ENCODE assay signal across 10 cellular contexts in genomic region chr2:24045511-24046508, GRCh38. TPM values are rescaled to one million over a fixed set of nuclear protein-coding genes. Genes with fewer than 3 reads are reported as not detected.
DNase-seq lines count a peak whose midpoint lies in the region; ATAC-seq, FAIRE-seq and TF ChIP-seq lines count a peak whose summit lies in the region.
"Had no signal": no experiment of that assay in that cellular context is flagged by ENCODE, and none has a peak within 500 bp of the region (broad histone marks: within the 10 kb centered on the region; RNA-seq: fewer than 3 reads in every experiment).

No MANE protein-coding gene starts in this region.

- no peak overlapping the region for H3K27ac Mint-ChIP-seq in GM23338
- H3K27ac Mint-ChIP-seq in activated T-helper 2 cell treated with anti-CD3 and anti-CD28 coated beads, Interferon-gamma antibody, Interleukin-2, Interleukin-4, amounts not matched to agents 10 μg/mL and 5 μg/mL and 100 μg/mL, durations not matched to agents 14 hours and 24 hours and 36 hours: no peak overlapping the region

- H3K27me3 ChIP-seq in ACC112 (ENCODE audit: insufficient read depth, low read length) (no peaks in the 10 kb centered on the region), GM23338 (ENCODE audit: insufficient read depth) (no peaks in the 10 kb centered on the region), liver (ENCODE audit: control insufficient read depth in 4 of 4, insufficient read depth in 4 of 4, low read length in 3 of 4) (no peaks in the 10 kb centered on the region), tibial nerve (no peaks in the 10 kb centered on the region)

- H3K36me3 ChIP-seq in ACC112 (ENCODE audit: insufficient read depth, low read length): no peaks in the 10 kb centered on the region
- H3K36me3 ChIP-seq in GM23338 (ENCODE audit: insufficient read depth): no peaks in the 10 kb centered on the region
- no peaks in the 10 kb centered on the region for H3K36me3 ChIP-seq in liver (ENCODE audit: control insufficient read depth in 4 of 4, insufficient read depth in 3 of 4, low read depth in 1 of 4, low read length in 3 of 4)
- H3K36me3 ChIP-seq in tibial nerve: no peaks in the 10 kb centered on the region

- peaks cover 7% of the 10 kb centered on the region for H3K36me3 Mint-ChIP-seq in GM23338 (ENCODE audit: low read depth)
- H3K36me3 Mint-ChIP-seq in activated T-helper 2 cell treated with anti-CD3 and anti-CD28 coated beads, Interferon-gamma antibody, Interleukin-2, Interleukin-4, amounts not matched to agents 10 μg/mL and 5 μg/mL and 100 μg/mL, durations not matched to agents 14 hours and 24 hours and 36 hours (ENCODE audit: low read depth): no peaks in the 10 kb centered on the region

- peak overlapping the region in 1 of 2 donors; percentile 30 for H3K9ac ChIP-seq in liver (ENCODE audit: low read depth in 1 of 2, low read length in 2 of 2)

- no peaks in the 10 kb centered on the region; the same call in none of the 2 replicates for H4K20me1 ChIP-seq in GM23338 (replicated peaks; ENCODE audit: insufficient read depth)

- H3K4me2 ChIP-seq in GM23338: peak overlapping the region; percentile 88

- 73% methylated on average over 11 of the region's 11 CpGs for WGBS in liver
- 83 to 84% methylated on average over 11 of the region's 11 CpGs for WGBS in tibial nerve, 2 donors

- H3K79me2 ChIP-seq in ACC112 (ENCODE audit: control insufficient read depth, insufficient read depth, low read length, unreplicated experiment) (peaks cover 18% of the 10 kb centered on the region), GM23338 (replicated peaks; ENCODE audit: insufficient read depth) (peaks cover 66% of the 10 kb centered on the region)

- no peak for ATAC-seq in GM23338

- H3K27ac ChIP-seq in ACC112 (ENCODE audit: low read depth, low read length) (no peak overlapping the region), GM23338 (ENCODE audit: low read depth) (no peak overlapping the region), liver (ENCODE audit: low read depth in 1 of 2, low read length in 2 of 2) (no peak overlapping the region), tibial nerve (no peak overlapping the region)

- DNase-seq in GM23338 (ENCODE audit: low spot score): no peak
- no peak for DNase-seq in activated T-helper 2 cell treated with anti-CD3 and anti-CD28 coated beads, Interferon-gamma antibody, Interleukin-2, Interleukin-4, amounts not matched to agents 10 μg/mL and 5 μg/mL and 100 μg/mL, durations not matched to agents 14 hours and 24 hours and 36 hours (ENCODE audit: low spot score)
- DNase-seq in frontal cortex (ENCODE audit: low spot score in 2 of 2): no peak
- DNase-seq in DMS153 (lab: John Stamatoyannopoulos, UW): no peak
- DNase-seq in tibial nerve (ENCODE audit: low spot score in 2 of 2): no peak
- no peak for DNase-seq in NCI-H2107 treated with DMSO at 0.1 percent for 48 hours (lab: John Stamatoyannopoulos, UW; ENCODE audit: unreplicated experiment)

- H3K9me3 Mint-ChIP-seq in GM23338: no peaks in the 10 kb centered on the region
- no peaks in the 10 kb centered on the region for H3K9me3 Mint-ChIP-seq in activated T-helper 2 cell treated with anti-CD3 and anti-CD28 coated beads, Interferon-gamma antibody, Interleukin-2, Interleukin-4, amounts not matched to agents 10 μg/mL and 5 μg/mL and 100 μg/mL, durations not matched to agents 14 hours and 24 hours and 36 hours

- no peak overlapping the region for H2AFZ ChIP-seq in ACC112 (ENCODE audit: low read length, unreplicated experiment)
- no peak overlapping the region for H2AFZ ChIP-seq in GM23338

- TF ChIP-seq EP300 in tibial nerve (IDR thresholded peaks at IDR 0.05): no peak

- peaks cover 20% of the 10 kb centered on the region; the same call in 1 of the 2 replicates for H3F3A ChIP-seq in GM23338 (replicated peaks; ENCODE audit: low read depth)

- TF ChIP-seq CTCF in GM23338 (conservative IDR thresholded peaks at IDR 0.05; ENCODE audit: low read depth in 2 of 2) (no peak), liver (IDR thresholded peaks at IDR 0.05; ENCODE audit: low read depth, low read length, missing input control) (no peak), tibial nerve (IDR thresholded peaks at IDR 0.05) (no peak)

- FAIRE-seq in frontal cortex (lab: Jason Lieb, UNC): no peak

- peaks cover 22% of the 10 kb centered on the region for H3K4me1 Mint-ChIP-seq in GM23338
- peaks cover 20% of the 10 kb centered on the region for H3K4me1 Mint-ChIP-seq in activated T-helper 2 cell treated with anti-CD3 and anti-CD28 coated beads, Interferon-gamma antibody, Interleukin-2, Interleukin-4, amounts not matched to agents 10 μg/mL and 5 μg/mL and 100 μg/mL, durations not matched to agents 14 hours and 24 hours and 36 hours (ENCODE audit: low read depth)

- no peak for TF ChIP-seq POLR2A in tibial nerve (IDR thresholded peaks at IDR 0.05)

- H3K4me3 Mint-ChIP-seq in GM23338: peak overlapping the region; percentile 96
- peak overlapping the region; percentile 93 for H3K4me3 Mint-ChIP-seq in activated T-helper 2 cell treated with anti-CD3 and anti-CD28 coated beads, Interferon-gamma antibody, Interleukin-2, Interleukin-4, amounts not matched to agents 10 μg/mL and 5 μg/mL and 100 μg/mL, durations not matched to agents 14 hours and 24 hours and 36 hours (ENCODE audit: low read depth)

- no peaks in the 10 kb centered on the region for H3K9me2 ChIP-seq in GM23338 (ENCODE audit: insufficient read depth)

- H3K27me3 Mint-ChIP-seq in GM23338 (ENCODE audit: insufficient read depth, low read depth, poor library complexity): peaks cover 8% of the 10 kb centered on the region
- H3K27me3 Mint-ChIP-seq in activated T-helper 2 cell treated with anti-CD3 and anti-CD28 coated beads, Interferon-gamma antibody, Interleukin-2, Interleukin-4, amounts not matched to agents 10 μg/mL and 5 μg/mL and 100 μg/mL, durations not matched to agents 14 hours and 24 hours and 36 hours (ENCODE audit: low read depth): peaks cover 6% of the 10 kb centered on the region

- H3K4me1 ChIP-seq in ACC112 (ENCODE audit: control insufficient read depth, insufficient read depth, low read length, unreplicated experiment): peaks cover 3% of the 10 kb centered on the region
- peaks cover 28% of the 10 kb centered on the region for H3K4me1 ChIP-seq in GM23338 (ENCODE audit: insufficient read depth)
- peaks cover 3 to 28% (median 16%) of the 10 kb centered on the region in 4 donors for H3K4me1 ChIP-seq in liver (ENCODE audit: control insufficient read depth in 4 of 4, insufficient read depth in 4 of 4, low read length in 3 of 4)
- peaks cover 0 to 37% (median 15%) of the 10 kb centered on the region in 4 donors for H3K4me1 ChIP-seq in tibial nerve

- H3K9me3 ChIP-seq in liver (ENCODE audit: control insufficient read depth in 4 of 4, low read length in 3 of 4): no peaks in the 10 kb centered on the region
- H3K9me3 ChIP-seq in tibial nerve: no peaks in the 10 kb centered on the region

- intact Hi-C loops in activated T-helper 2 cell treated with anti-CD3 and anti-CD28 coated beads, Interferon-gamma antibody, Interleukin-2, Interleukin-4, amounts not matched to agents 10 μg/mL and 5 μg/mL and 100 μg/mL, durations not matched to agents 14 hours and 24 hours and 36 hours (cut with micrococcal nuclease): loop anchor here (5.0 kb wide), 1 partner anchor 446 kb away; the partner anchor contains the start of gene NCOA1

- TF ChIP-seq RAD21 in liver (IDR thresholded peaks at IDR 0.05): no peak

- peak overlapping the region; percentile 88 for H3K4me3 ChIP-seq in ACC112 (ENCODE audit: low read depth, low read length)
- H3K4me3 ChIP-seq in GM23338: peak overlapping the region; percentile 64
- peak overlapping the region in 1 of 3 donors; percentile 80 for H3K4me3 ChIP-seq in liver (ENCODE audit: low read depth in 1 of 3, low read length in 3 of 3)
- peak overlapping the region in 1 of 4 donors; percentile 90 for H3K4me3 ChIP-seq in tibial nerve

RNA-seq across cellular contexts. Expression of gene WDCP, which starts 1.4 kb away (rescaled TPM):
- total RNA-seq in GM23338 (2014; rRNA removed; shearing (Covaris generic)): 28.6 and 29.6 TPM in 2 replicates
- polyA plus RNA-seq in GM23338 (2016; fragmentation: Nextera tagmentation; extraction: Ambion mirVana) (7.1 and 10.5 TPM in 2 replicates), liver (1 to 10 TPM; 2.0 to 2.9 TPM)
- 22.0 and 22.1 TPM in 2 replicates for total RNA-seq in activated T-helper 2 cell treated with anti-CD3 and anti-CD28 coated beads, Interferon-gamma antibody, Interleukin-2, Interleukin-4, amounts not matched to agents 10 μg/mL and 5 μg/mL and 100 μg/mL, durations not matched to agents 14 hours and 24 hours and 36 hours
- total RNA-seq in liver (1 to 10 TPM; 6.0 TPM), frontal cortex (27.3 TPM), tibial nerve (1 to 10 TPM; 6.1 to 8.1 (median 6.4) TPM)

RNA-seq across cellular contexts. Expression of gene FKBP1B, which starts 3.7 kb away (rescaled TPM):
- 48.2 and 51.3 TPM in 2 replicates for total RNA-seq in GM23338 (2014; rRNA removed; shearing (Covaris generic))
- 75.7 and 77.1 TPM in 2 replicates for polyA plus RNA-seq in GM23338 (2016; fragmentation: Nextera tagmentation; extraction: Ambion mirVana)
- 1.1 and 2.1 TPM in 2 replicates for total RNA-seq in activated T-helper 2 cell treated with anti-CD3 and anti-CD28 coated beads, Interferon-gamma antibody, Interleukin-2, Interleukin-4, amounts not matched to agents 10 μg/mL and 5 μg/mL and 100 μg/mL, durations not matched to agents 14 hours and 24 hours and 36 hours
- total RNA-seq in liver: 10 to 100 TPM in 1 of 2 donors, 1 to 10 TPM in 1; 3.6 to 23.6 TPM
- 10 to 100 TPM in 1 of 2 donors, 1 to 10 TPM in 1; 7.8 to 15.3 TPM for polyA plus RNA-seq in liver
- total RNA-seq in frontal cortex: 73.8 TPM
- 10 to 100 TPM in 1 of 4 donors, 1 to 10 TPM in 3; 5.4 to 15.3 (median 9.0) TPM for total RNA-seq in tibial nerve

RNA-seq across cellular contexts. Expression of gene SF3B6, which starts 30.3 kb away (rescaled TPM):
- 140 and 172 TPM in 2 replicates for total RNA-seq in GM23338 (2014; rRNA removed; shearing (Covaris generic))
- 565 and 610 TPM in 2 replicates for polyA plus RNA-seq in GM23338 (2016; fragmentation: Nextera tagmentation; extraction: Ambion mirVana)
- 137 and 143 TPM in 2 replicates for total RNA-seq in activated T-helper 2 cell treated with anti-CD3 and anti-CD28 coated beads, Interferon-gamma antibody, Interleukin-2, Interleukin-4, amounts not matched to agents 10 μg/mL and 5 μg/mL and 100 μg/mL, durations not matched to agents 14 hours and 24 hours and 36 hours
- 10 to 100 TPM; 31.0 to 86.6 TPM for total RNA-seq in liver
- 100 to 1,000 TPM in 1 of 2 donors, 10 to 100 TPM in 1; 64.6 to 104 TPM for polyA plus RNA-seq in liver
- total RNA-seq in frontal cortex: 125 TPM
- 10 to 100 TPM; 73.7 to 93.1 (median 81.5) TPM for total RNA-seq in tibial nerve

RNA-seq across cellular contexts. Expression of gene MFSD2B, which starts 35.9 kb away (rescaled TPM):
- total RNA-seq in GM23338 (2014; rRNA removed; shearing (Covaris generic)): 0.21 TPM in 1 of 2 replicates, not detected in the other
- 0.82 and 2.3 TPM in 2 replicates for polyA plus RNA-seq in GM23338 (2016; fragmentation: Nextera tagmentation; extraction: Ambion mirVana)
- 0.14 TPM in 1 of 2 replicates, not detected in the other for total RNA-seq in activated T-helper 2 cell treated with anti-CD3 and anti-CD28 coated beads, Interferon-gamma antibody, Interleukin-2, Interleukin-4, amounts not matched to agents 10 μg/mL and 5 μg/mL and 100 μg/mL, durations not matched to agents 14 hours and 24 hours and 36 hours
- 10 to 100 TPM in 1 of 2 donors, under 1 TPM in 1; 0.08 to 26.1 TPM for total RNA-seq in liver
- under 1 TPM; 0.02 to 0.36 TPM for polyA plus RNA-seq in liver
- total RNA-seq in frontal cortex: 0.41 TPM
- 1 to 10 TPM in 1 of 4 donors, under 1 TPM in 1, not detected in 2; 0.98 to 1.0 TPM for total RNA-seq in tibial nerve
- total RNA-seq: cardiac septum, M059J had no signal

RNA-seq across cellular contexts. Expression of gene TP53I3, which starts 38.8 kb away (rescaled TPM):
- 35.7 and 36.5 TPM in 2 replicates for total RNA-seq in GM23338 (2014; rRNA removed; shearing (Covaris generic))
- 24.2 and 27.8 TPM in 2 replicates for polyA plus RNA-seq in GM23338 (2016; fragmentation: Nextera tagmentation; extraction: Ambion mirVana)
- total RNA-seq in activated T-helper 2 cell treated with anti-CD3 and anti-CD28 coated beads, Interferon-gamma antibody, Interleukin-2, Interleukin-4, amounts not matched to agents 10 μg/mL and 5 μg/mL and 100 μg/mL, durations not matched to agents 14 hours and 24 hours and 36 hours: 2.7 and 3.1 TPM in 2 replicates
- total RNA-seq in liver: 10 to 100 TPM in 1 of 2 donors, 1 to 10 TPM in 1; 10.0 to 19.5 TPM
- 10 to 100 TPM in 1 of 2 donors, 1 to 10 TPM in 1; 6.6 to 11.4 TPM for polyA plus RNA-seq in liver
- total RNA-seq in frontal cortex: 15.5 TPM
- 100 to 1,000 TPM in 3 of 4 donors, 10 to 100 TPM in 1; 21.0 to 134 (median 114) TPM for total RNA-seq in tibial nerve
